In genomic region chr13:97285221-97285955, GRCh38 we compare ENCODE assay signal across 12 cellular contexts.
"Had no signal": no experiment of that assay in that cellular context is flagged by ENCODE, and none has a peak within 500 bp of the region (broad histone marks: within the 10 kb centered on the region; RNA-seq: fewer than 3 reads in every experiment).

No MANE protein-coding gene starts in this region.

- H3K27me3 ChIP-seq: vagina had no signal

- H3K4me3 ChIP-seq: vagina had no signal

- H3K27ac ChIP-seq: vagina had no signal

- DNase-seq: activated CD4-positive, alpha-beta T cell treated with anti-CD3 and anti-CD28 coated beads, Interleukin-2, amount 50 U/mL, for 48 hours; activated CD8-positive, alpha-beta memory T cell treated with anti-CD3 and anti-CD28 coated beads, Interleukin-2, amount 10 ng/mL, durations not matched to agents 7 days and 5 days; activated naive CD8-positive, alpha-beta T cell treated with anti-CD3 and anti-CD28 coated beads, Interleukin-2, amount 10 ng/mL, durations not matched to agents 7 days and 5 days; activated T-cell treated with anti-CD3 and anti-CD28 coated beads, Interleukin-2, amount 50 U/mL, for 72 hours; anterior cingulate cortex; hippocampal formation; left ventricle myocardium superior; mesenchymal stem cell; stimulated activated CD4-positive, alpha-beta T cell treated with anti-CD3 and anti-CD28 coated beads, Interleukin-4, amount 100 ng/mL, for 1 hour; stimulated activated CD8-positive, alpha-beta memory T cell treated with anti-CD3 and anti-CD28 coated beads, Interleukin-4, amount 100 ng/mL, for 48 hours had no signal

- H3K9me3 ChIP-seq: vagina had no signal

- ATAC-seq: activated CD8-positive, alpha-beta memory T cell treated with anti-CD3 and anti-CD28 coated beads, Interleukin-2, amount 10 ng/mL, durations not matched to agents 7 days and 5 days; activated T-cell treated with anti-CD3 and anti-CD28 coated beads, Interleukin-2, amount 50 U/mL, for 72 hours; left ventricle myocardium superior had no signal

- H3K36me3 ChIP-seq: vagina had no signal

- FAIRE-seq: TTC549 had no signal
